1 cellular context compared by ENCODE assay signal in the genomic region with DNA sequence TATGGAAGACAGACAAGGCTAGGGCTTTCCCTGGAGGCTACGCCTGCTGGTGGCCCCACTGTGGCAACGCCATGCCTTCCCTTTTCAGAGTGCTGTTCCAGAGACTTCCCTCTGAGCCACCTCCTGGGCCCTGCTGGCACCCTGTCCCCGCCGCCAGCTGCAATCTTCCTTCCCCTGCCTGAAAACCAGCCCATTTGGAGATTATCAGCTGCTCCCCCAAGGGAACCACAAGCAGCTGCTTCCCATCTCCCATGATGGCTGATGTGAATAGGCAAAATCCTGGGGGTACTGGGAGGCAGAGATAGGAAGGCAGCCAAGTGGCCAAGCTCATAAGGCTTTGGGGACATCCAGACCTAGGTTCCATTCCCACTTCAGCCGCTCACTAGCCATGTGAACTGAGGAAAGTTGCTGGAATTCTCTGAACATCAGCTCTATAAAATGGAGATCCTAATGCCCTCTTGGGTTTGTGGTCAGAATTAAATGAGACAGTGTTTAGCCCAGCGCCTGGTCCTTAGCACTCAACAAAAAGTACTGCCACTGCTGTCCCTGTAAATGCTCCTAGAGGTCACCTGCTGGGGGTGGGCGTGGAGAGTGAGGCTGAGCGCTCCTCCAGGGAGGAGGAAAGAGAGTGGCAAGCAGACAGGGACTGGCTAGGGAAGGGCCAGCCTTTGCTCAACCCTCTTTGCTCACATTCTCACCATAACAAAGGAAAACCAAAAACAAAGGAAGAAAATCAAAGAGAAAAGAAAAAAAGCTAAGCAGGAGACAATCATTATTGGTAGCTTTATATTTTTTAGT.
TF ChIP-seq lines count a peak whose summit lies in the region.

No MANE protein-coding gene starts in this region.

TF ChIP-seq in H1, 55 proteins besides CTCF, POLR2A, EP300 and RAD21:
- TF ChIP-seq SIRT6 (IDR thresholded peaks at IDR 0.05; ENCODE audit: low read length) (no peak), SP1 (IDR thresholded peaks at IDR 0.05; ENCODE audit: low read depth, low read length) (no peak), SP4 (IDR thresholded peaks at IDR 0.05; ENCODE audit: low read length) (no peak), MAFK (IDR thresholded peaks at IDR 0.05; ENCODE audit: low read depth, low read length) (no peak), JUND (IDR thresholded peaks at IDR 0.05; ENCODE audit: low read length) (no peak)
